Comparison of ENCODE assay signal across 9 cellular contexts in genomic region chr19:3324405-3324856, GRCh38. TPM values are rescaled to one million over a fixed set of nuclear protein-coding genes. Genes with fewer than 3 reads are reported as not detected.
A peak's percentile ranks its signal among the peaks of the same experiment; 100 is the strongest.
DNase-seq lines count a peak whose midpoint lies in the region; ATAC-seq and TF ChIP-seq lines count a peak whose summit lies in the region.
"Had no signal": no experiment of that assay in that cellular context is flagged by ENCODE, and none has a peak within 500 bp of the region (broad histone marks: within the 10 kb centered on the region; RNA-seq: fewer than 3 reads in every experiment).

No MANE protein-coding gene starts in this region.

- H3K27me3 ChIP-seq in sigmoid colon: peaks cover 0 to 22% (median 18%) of the 10 kb centered on the region in 3 donors

- peak; percentile 58 for DNase-seq in ELR (ENCODE audit: low read depth)
- DNase-seq in NCI-H69 (lab: John Stamatoyannopoulos, UW): peak; percentile 55
- DNase-seq in activated T-cell treated with anti-CD3 and anti-CD28 coated beads for 24 hours (ENCODE audit: low read depth): peak; percentile 68
- peak; percentile 39 for DNase-seq in fibroblast of pulmonary artery (ENCODE audit: low read depth)
- peak; percentile 80 for DNase-seq in sigmoid colon
- DNase-seq in DMS153 (lab: John Stamatoyannopoulos, UW): no peak

- no peak overlapping the region for H3K27ac ChIP-seq in sigmoid colon
- H3K27ac ChIP-seq: skin epidermis had no signal

- peaks cover 0 to 9% (median 4%) of the 10 kb centered on the region in 4 donors for H3K4me1 ChIP-seq in sigmoid colon

- intact Hi-C loops in sigmoid colon (cut with DNase I): loop anchor here (10.0 kb wide), 1 partner anchor 290 kb away; no protein-coding TSS in a partner anchor

- ATAC-seq in HG03159 (IDR thresholded peaks at IDR 0.05; ENCODE audit: unreplicated experiment) (no peak), GM19463 (IDR thresholded peaks at IDR 0.05; ENCODE audit: unreplicated experiment) (no peak)

- no peak for TF ChIP-seq POLR2A in sigmoid colon (IDR thresholded peaks at IDR 0.05)

- no peaks in the 10 kb centered on the region for H3K36me3 ChIP-seq in sigmoid colon

- TF ChIP-seq EP300 in sigmoid colon (IDR thresholded peaks at IDR 0.05): no peak

- H3K4me3 ChIP-seq in fibroblast of pulmonary artery (replicated peaks; ENCODE audit: low read depth, low read length) (no peak overlapping the region), sigmoid colon (no peak overlapping the region)
- H3K4me3 ChIP-seq: skin epidermis had no signal

- H3K9me3 ChIP-seq in sigmoid colon: no peaks in the 10 kb centered on the region

- WGBS in sigmoid colon, 2 donors: 31 to 46% methylated on average over 5 of the region's 5 CpGs

- TF ChIP-seq CTCF in fibroblast of pulmonary artery (IDR thresholded peaks at IDR 0.05; ENCODE audit: low read length, missing control alignments): peak; percentile 76
- peak; percentile 54 to 66 (median 58) for TF ChIP-seq CTCF in sigmoid colon (IDR thresholded peaks at IDR 0.05)

RNA-seq across cellular contexts. Expression of gene NFIC, which starts 42.0 kb away (rescaled TPM):
- 100 to 1,000 TPM in 1 of 4 donors, 10 to 100 TPM in 3; 63.2 to 114 (median 74.2) TPM for total RNA-seq in sigmoid colon
- polyA plus RNA-seq in sigmoid colon: 10 to 100 TPM in 2 of 3 donors, 1 to 10 TPM in 1; 9.0 to 45.7 (median 10.2) TPM
